1 cellular context compared by ENCODE assay signal in genomic region chr7:9600974-9601373, GRCh38.
TF ChIP-seq lines count a peak whose summit lies in the region.

No MANE protein-coding gene starts in this region.

TF ChIP-seq in H1, 55 proteins besides CTCF, POLR2A, EP300 and RAD21 (continued from another document):
- TF ChIP-seq MAX (IDR thresholded peaks at IDR 0.05) (no peak), CHD7 (IDR thresholded peaks at IDR 0.05; ENCODE audit: insufficient replicate concordance, low read length) (no peak), KDM1A (IDR thresholded peaks at IDR 0.05; ENCODE audit: borderline replicate concordance, low read length) (no peak), SP4 (IDR thresholded peaks at IDR 0.05; ENCODE audit: low read length) (no peak), CHD1 (IDR thresholded peaks at IDR 0.05; ENCODE audit: low read depth, low read length) (no peak)
